Comparison of ENCODE assay signal across 21 cellular contexts in the genomic region with DNA sequence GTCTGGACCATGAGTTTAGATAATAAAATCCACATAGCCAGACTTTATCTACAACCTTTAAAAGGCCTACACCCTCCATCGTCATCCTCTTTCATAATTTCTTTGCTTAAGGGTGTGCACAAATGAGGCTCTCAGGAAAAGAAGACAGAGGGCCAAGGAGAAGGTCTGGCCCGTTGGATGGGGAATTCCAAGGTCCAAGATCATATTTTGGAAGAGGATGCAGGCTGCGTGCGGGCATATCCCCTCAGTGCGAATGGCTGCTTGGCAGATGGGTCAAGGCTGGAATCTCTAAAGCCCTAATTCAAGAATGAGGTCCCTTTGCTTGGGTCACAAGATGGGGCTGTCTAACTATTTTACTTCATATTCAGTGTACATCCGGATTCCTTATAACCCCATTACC.
"Had no signal": no experiment of that assay in that cellular context is flagged by ENCODE, and none has a peak within 500 bp of the region (broad histone marks: within the 10 kb centered on the region; RNA-seq: fewer than 3 reads in every experiment).

No MANE protein-coding gene starts in this region.

- H3K9ac ChIP-seq: parathyroid adenoma had no signal

- H3K4me1 ChIP-seq: lower lobe of right lung, parathyroid adenoma, prostate gland, right atrium auricular region, sigmoid colon, spleen, testis, tibial artery, upper lobe of left lung, uterus had no signal

- H3K4me3 ChIP-seq: lower lobe of right lung, prostate gland, right atrium auricular region, sigmoid colon, spleen, testis, tibial artery, upper lobe of left lung, uterus had no signal

- H3K4me1 Mint-ChIP-seq: natural killer cell; stimulated activated memory B cell treated with anti-CD40 and anti-IgM and Interleukin-4, amounts not matched to agents 10 μg/mL and 1 μg/mL and 100 μg/mL, for 72 hours had no signal

- H3K79me2 ChIP-seq: parathyroid adenoma had no signal

- H3K9me3 ChIP-seq: lower lobe of right lung, neutrophil, prostate gland, right atrium auricular region, sigmoid colon, testis, tibial artery, upper lobe of left lung, uterus had no signal

- FAIRE-seq: keratinocyte had no signal

- DNase-seq: cortex of kidney; effector memory CD8-positive, alpha-beta T cell; head of caudate nucleus; left ventricle myocardium superior; lower lobe of right lung; natural killer cell; sigmoid colon; spleen; stimulated activated CD4-positive, alpha-beta T cell treated with anti-CD3 and anti-CD28 coated beads, Interleukin-4, amount 100 ng/mL, for 4 hours; stimulated activated naive CD8-positive, alpha-beta T cell treated with anti-CD3 and anti-CD28 coated beads, Interleukin-15, Interleukin-2, amounts not matched to agents 100 U/mL and 50 U/mL, for 24 hours; substantia nigra; testis; tibial artery; upper lobe of left lung; uterus had no signal

- H3K36me3 ChIP-seq: lower lobe of right lung, neutrophil, prostate gland, right atrium auricular region, sigmoid colon, spleen, tibial artery, upper lobe of left lung, uterus had no signal

- H3K27ac ChIP-seq: lower lobe of right lung, neutrophil, parathyroid adenoma, prostate gland, right atrium auricular region, sigmoid colon, spleen, testis, tibial artery, upper lobe of left lung, uterus had no signal

- ATAC-seq: effector memory CD8-positive, alpha-beta T cell; left ventricle myocardium superior; lower lobe of right lung; natural killer cell; stimulated activated memory B cell treated with anti-CD40 and anti-IgM and Interleukin-4, amounts not matched to agents 10 μg/mL and 1 μg/mL and 100 μg/mL, for 72 hours; stimulated activated naive CD8-positive, alpha-beta T cell treated with anti-CD3 and anti-CD28 coated beads, Interleukin-15, Interleukin-2, amounts not matched to agents 100 U/mL and 50 U/mL, for 24 hours had no signal

- H3K27ac Mint-ChIP-seq: effector memory CD8-positive, alpha-beta T cell; natural killer cell; stimulated activated memory B cell treated with anti-CD40 and anti-IgM and Interleukin-4, amounts not matched to agents 10 μg/mL and 1 μg/mL and 100 μg/mL, for 72 hours had no signal

- H3K4me3 Mint-ChIP-seq: effector memory CD8-positive, alpha-beta T cell; natural killer cell; stimulated activated memory B cell treated with anti-CD40 and anti-IgM and Interleukin-4, amounts not matched to agents 10 μg/mL and 1 μg/mL and 100 μg/mL, for 72 hours had no signal

- H3K36me3 Mint-ChIP-seq: natural killer cell; stimulated activated memory B cell treated with anti-CD40 and anti-IgM and Interleukin-4, amounts not matched to agents 10 μg/mL and 1 μg/mL and 100 μg/mL, for 72 hours had no signal

- H2AFZ ChIP-seq: parathyroid adenoma had no signal

- H3K27me3 Mint-ChIP-seq: effector memory CD8-positive, alpha-beta T cell; stimulated activated memory B cell treated with anti-CD40 and anti-IgM and Interleukin-4, amounts not matched to agents 10 μg/mL and 1 μg/mL and 100 μg/mL, for 72 hours had no signal

- H3K27me3 ChIP-seq: neutrophil, right atrium auricular region, sigmoid colon, spleen, testis, tibial artery, upper lobe of left lung, uterus had no signal
